In genomic region chr7:124059375-124059774, GRCh38 we compare ENCODE assay signal across 15 cellular contexts. TPM values are rescaled to one million over a fixed set of nuclear protein-coding genes. Genes with fewer than 3 reads are reported as not detected.
DNase-seq lines count a peak whose midpoint lies in the region; ATAC-seq and TF ChIP-seq lines count a peak whose summit lies in the region.
"Had no signal": no experiment of that assay in that cellular context is flagged by ENCODE, and none has a peak within 500 bp of the region (broad histone marks: within the 10 kb centered on the region; RNA-seq: fewer than 3 reads in every experiment).

No MANE protein-coding gene starts in this region.

- no peaks in the 10 kb centered on the region for H3K4me1 ChIP-seq in CD8-positive, alpha-beta T cell (ENCODE audit: insufficient read depth, low read length)
- no peaks in the 10 kb centered on the region for H3K4me1 ChIP-seq in prostate gland (replicated peaks)
- H3K4me1 ChIP-seq: colonic mucosa had no signal

- peak; percentile 13 for DNase-seq in GM19240 (ENCODE audit: insufficient read length, low spot score)
- no peak for DNase-seq in CD8-positive, alpha-beta T cell
- no peak for DNase-seq in RKO (ENCODE audit: low spot score)
- no peak for DNase-seq in NCI-H2171 (lab: John Stamatoyannopoulos, UW)
- DNase-seq in prostate gland (ENCODE audit: low spot score): no peak
- DNase-seq: activated CD4-positive, alpha-beta T cell treated with anti-CD3 and anti-CD28 coated beads, Interleukin-2, amount 10 ng/mL, durations not matched to agents 24 days and 14 days; activated naive CD4-positive, alpha-beta T cell treated with anti-CD3 and anti-CD28 coated beads, Interleukin-2, amount 50 U/mL, for 16 hours; colonic mucosa; KG1; NCI-H2227 treated with DMSO at 0.1 percent for 48 hours; Right ventricle myocardium superior; stimulated activated naive CD4-positive, alpha-beta T cell treated with Interleukin-2 at 50 U/mL for 16 hours had no signal

- 57% methylated on average over 4 of the region's 4 CpGs for WGBS in prostate gland

- H3K9me3 Mint-ChIP-seq in CD8-positive, alpha-beta T cell: no peaks in the 10 kb centered on the region
- H3K9me3 Mint-ChIP-seq: activated CD4-positive, alpha-beta T cell treated with anti-CD3 and anti-CD28 coated beads, Interleukin-2, amount 10 ng/mL, durations not matched to agents 24 days and 14 days had no signal

- no peaks in the 10 kb centered on the region for H3K27me3 Mint-ChIP-seq in CD8-positive, alpha-beta T cell (ENCODE audit: low read depth)
- H3K27me3 Mint-ChIP-seq: activated CD4-positive, alpha-beta T cell treated with anti-CD3 and anti-CD28 coated beads, Interleukin-2, amount 10 ng/mL, durations not matched to agents 24 days and 14 days had no signal

- CTCF ChIA-PET in CD8-positive, alpha-beta T cell (lab: Charles Lee): no interaction called here

- no peaks in the 10 kb centered on the region for H3K4me1 Mint-ChIP-seq in CD8-positive, alpha-beta T cell (ENCODE audit: low read depth)
- H3K4me1 Mint-ChIP-seq: activated CD4-positive, alpha-beta T cell treated with anti-CD3 and anti-CD28 coated beads, Interleukin-2, amount 10 ng/mL, durations not matched to agents 24 days and 14 days had no signal

- POLR2A ChIA-PET in CD8-positive, alpha-beta T cell (lab: Charles Lee): no interaction called here

- no peak overlapping the region for H3K4me3 Mint-ChIP-seq in CD8-positive, alpha-beta T cell
- H3K4me3 Mint-ChIP-seq: activated CD4-positive, alpha-beta T cell treated with anti-CD3 and anti-CD28 coated beads, Interleukin-2, amount 10 ng/mL, durations not matched to agents 24 days and 14 days had no signal

- ATAC-seq in HG02610 (IDR thresholded peaks at IDR 0.05; ENCODE audit: unreplicated experiment): peak; percentile 99
- ATAC-seq in HG03342 (IDR thresholded peaks at IDR 0.05; ENCODE audit: unreplicated experiment): peak; percentile 100
- no peak for ATAC-seq in CD8-positive, alpha-beta T cell

- no peaks in the 10 kb centered on the region for H3K27me3 ChIP-seq in CD8-positive, alpha-beta T cell (ENCODE audit: insufficient read depth, low read length)
- H3K27me3 ChIP-seq in prostate gland (replicated peaks; ENCODE audit: insufficient read depth): no peaks in the 10 kb centered on the region
- H3K27me3 ChIP-seq: colonic mucosa, neutrophil had no signal

- intact Hi-C loops in CD8-positive, alpha-beta T cell (cut with DNase I, micrococcal nuclease): no loop called here
- intact Hi-C loops in prostate gland (cut with DNase I): no loop called here

- no peak overlapping the region for H3K27ac Mint-ChIP-seq in CD8-positive, alpha-beta T cell
- H3K27ac Mint-ChIP-seq: activated CD4-positive, alpha-beta T cell treated with anti-CD3 and anti-CD28 coated beads, Interleukin-2, amount 10 ng/mL, durations not matched to agents 24 days and 14 days had no signal

- no peak overlapping the region for H3K4me3 ChIP-seq in CD8-positive, alpha-beta T cell (ENCODE audit: low read depth, low read length)
- no peak overlapping the region for H3K4me3 ChIP-seq in prostate gland
- H3K4me3 ChIP-seq: colonic mucosa had no signal

- TF ChIP-seq CTCF in CD8-positive, alpha-beta T cell (IDR thresholded peaks at IDR 0.05): no peak
- no peak for TF ChIP-seq CTCF in prostate gland (IDR thresholded peaks at IDR 0.05)

- H3K36me3 ChIP-seq in CD8-positive, alpha-beta T cell (ENCODE audit: insufficient read depth, low read length): no peaks in the 10 kb centered on the region
- H3K36me3 ChIP-seq in prostate gland: no peaks in the 10 kb centered on the region
- H3K36me3 ChIP-seq: colonic mucosa, neutrophil had no signal

- no peaks in the 10 kb centered on the region for H3K36me3 Mint-ChIP-seq in CD8-positive, alpha-beta T cell

- no peaks in the 10 kb centered on the region for H3K9me3 ChIP-seq in CD8-positive, alpha-beta T cell (ENCODE audit: low read length)
- no peaks in the 10 kb centered on the region for H3K9me3 ChIP-seq in prostate gland
- H3K9me3 ChIP-seq: colonic mucosa, neutrophil had no signal

- no peak for TF ChIP-seq POLR2A in prostate gland (IDR thresholded peaks at IDR 0.05)

- no peak overlapping the region for H3K27ac ChIP-seq in CD8-positive, alpha-beta T cell (ENCODE audit: low read depth, low read length)
- H3K27ac ChIP-seq in prostate gland: no peak overlapping the region
- H3K27ac ChIP-seq: colonic mucosa, neutrophil had no signal

RNA-seq across cellular contexts. Expression of gene TMEM229A, which starts 26.5 kb away (rescaled TPM):
- total RNA-seq in CD8-positive, alpha-beta T cell: not detected
- 10 to 100 TPM in 1 of 2 donors, not detected in 1; 51.7 TPM for total RNA-seq in prostate gland
- total RNA-seq: activated CD4-positive, alpha-beta T cell treated with anti-CD3 and anti-CD28 coated beads, Interleukin-2, amount 10 ng/mL, durations not matched to agents 24 days and 14 days; colonic mucosa; Right ventricle myocardium superior had no signal
